9 cellular contexts compared by ENCODE assay signal in genomic region chr1:40256401-40257084, GRCh38. TPM values are rescaled to one million over a fixed set of nuclear protein-coding genes. Genes with fewer than 3 reads are reported as not detected.
DNase-seq lines count a peak whose midpoint lies in the region; ATAC-seq and TF ChIP-seq lines count a peak whose summit lies in the region.
"Had no signal": no experiment of that assay in that cellular context is flagged by ENCODE, and none has a peak within 500 bp of the region (broad histone marks: within the 10 kb centered on the region; RNA-seq: fewer than 3 reads in every experiment).

No MANE protein-coding gene starts in this region.

- H3K9me2 ChIP-seq in Loucy (replicated peaks; ENCODE audit: low read depth, low read length), result no peaks in the 10 kb centered on the region

- H3K27me3 ChIP-seq in CD4-positive, CD25-positive, alpha-beta regulatory T cell (ENCODE audit: control insufficient read depth, insufficient read depth, low read length), result no peaks in the 10 kb centered on the region
- no peaks in the 10 kb centered on the region for H3K27me3 ChIP-seq in Loucy (ENCODE audit: insufficient read depth, low read length, poor library complexity, severe bottlenecking)

- H4K20me1 ChIP-seq in Loucy (ENCODE audit: insufficient read depth, low read length, poor library complexity, severe bottlenecking), result peaks cover 3% of the 10 kb centered on the region

- no peak for DNase-seq in CD4-positive, CD25-positive, alpha-beta regulatory T cell
- DNase-seq in naive thymus-derived CD8-positive, alpha-beta T cell, result no peak
- no peak for DNase-seq in HuH-7 (ENCODE audit: low spot score)

- no peak for ATAC-seq in CD4-positive, CD25-positive, alpha-beta regulatory T cell (ENCODE audit: low read depth in 2 of 2)
- no peak for ATAC-seq in naive thymus-derived CD8-positive, alpha-beta T cell
- ATAC-seq in HG02763 (IDR thresholded peaks at IDR 0.05; ENCODE audit: unreplicated experiment), result no peak
- no peak for ATAC-seq in HG02623 (IDR thresholded peaks at IDR 0.05; ENCODE audit: unreplicated experiment)
- ATAC-seq in HG03378 (IDR thresholded peaks at IDR 0.05; ENCODE audit: unreplicated experiment), result no peak

- peak overlapping the region; percentile 31 to 99 (median 99) for H3K27ac Mint-ChIP-seq in CD4-positive, CD25-positive, alpha-beta regulatory T cell
- no peak overlapping the region for H3K27ac Mint-ChIP-seq in dendritic cell treated with granulocyte-macrophage colony-stimulating factor and Interleukin-4, amounts not matched to agents 40 ng/mL and 50 ng/mL, for 4 days
- H3K27ac Mint-ChIP-seq in naive thymus-derived CD8-positive, alpha-beta T cell, result peak overlapping the region; percentile 79 to 100 (median 100)

- TF ChIP-seq CTCF in Loucy (conservative IDR thresholded peaks at IDR 0.05; ENCODE audit: low read length), result no peak

- peak overlapping the region; percentile 93 for H3K9ac ChIP-seq in Loucy (ENCODE audit: low read depth, low read length, poor library complexity, severe bottlenecking)

- peaks cover 15% of the 10 kb centered on the region for H3K36me3 Mint-ChIP-seq in CD4-positive, CD25-positive, alpha-beta regulatory T cell
- peaks cover 39% of the 10 kb centered on the region for H3K36me3 Mint-ChIP-seq in dendritic cell treated with granulocyte-macrophage colony-stimulating factor and Interleukin-4, amounts not matched to agents 40 ng/mL and 50 ng/mL, for 4 days (ENCODE audit: low read depth)
- H3K36me3 Mint-ChIP-seq in naive thymus-derived CD8-positive, alpha-beta T cell, result peaks cover 0 to 14% (median 10%) of the 10 kb centered on the region in 3 donors

- H3K4me3 Mint-ChIP-seq in CD4-positive, CD25-positive, alpha-beta regulatory T cell, result peak overlapping the region; percentile 92 to 98 (median 96)
- H3K4me3 Mint-ChIP-seq in dendritic cell treated with granulocyte-macrophage colony-stimulating factor and Interleukin-4, amounts not matched to agents 40 ng/mL and 50 ng/mL, for 4 days, result peak overlapping the region; percentile 97
- peak overlapping the region; percentile 26 to 99 (median 98) for H3K4me3 Mint-ChIP-seq in naive thymus-derived CD8-positive, alpha-beta T cell

- POLR2A ChIA-PET in naive thymus-derived CD8-positive, alpha-beta T cell (lab: Charles Lee), result interaction anchor here (1.0 to 1.8 kb wide), 3 partner anchors 94 to 160 kb away, joined by 4 to 5 read pairs (median 5); partner anchors contain the start of genes PPT1, RLF and SMAP2

- H2AFZ ChIP-seq in Loucy (ENCODE audit: low read length), result no peak overlapping the region

- peaks cover 56% of the 10 kb centered on the region for H3K79me2 ChIP-seq in Loucy (ENCODE audit: insufficient read depth, low read length)

- no peaks in the 10 kb centered on the region for H3F3A ChIP-seq in Loucy (ENCODE audit: low read depth)

- peak overlapping the region; percentile 94 for H3K4me3 ChIP-seq in CD4-positive, CD25-positive, alpha-beta regulatory T cell (ENCODE audit: low read depth, low read length)
- peak overlapping the region; percentile 88 for H3K4me3 ChIP-seq in Loucy (ENCODE audit: low read length, poor library complexity, severe bottlenecking)

- peaks cover 32% of the 10 kb centered on the region for H3K4me1 ChIP-seq in CD4-positive, CD25-positive, alpha-beta regulatory T cell (ENCODE audit: control insufficient read depth, insufficient read depth, low read length, poor library complexity, severe bottlenecking)
- H3K4me1 ChIP-seq in Loucy (ENCODE audit: insufficient read depth, low read length, poor library complexity, severe bottlenecking), result peaks cover 27% of the 10 kb centered on the region

- peaks cover 10% of the 10 kb centered on the region for H3K36me3 ChIP-seq in CD4-positive, CD25-positive, alpha-beta regulatory T cell (ENCODE audit: control insufficient read depth, insufficient read depth, low read length)
- no peaks in the 10 kb centered on the region; the same call in 1 of the 2 replicates for H3K36me3 ChIP-seq in Loucy (ENCODE audit: insufficient read depth, low read length)

- no peaks in the 10 kb centered on the region for H3K9me3 Mint-ChIP-seq in CD4-positive, CD25-positive, alpha-beta regulatory T cell
- H3K9me3 Mint-ChIP-seq in dendritic cell treated with granulocyte-macrophage colony-stimulating factor and Interleukin-4, amounts not matched to agents 40 ng/mL and 50 ng/mL, for 4 days, result no peaks in the 10 kb centered on the region
- no peaks in the 10 kb centered on the region for H3K9me3 Mint-ChIP-seq in naive thymus-derived CD8-positive, alpha-beta T cell

- peak overlapping the region; percentile 84 for H3K4me2 ChIP-seq in Loucy (ENCODE audit: low read depth, low read length, poor library complexity, severe bottlenecking)

- peaks cover 12 to 52% (median 37%) of the 10 kb centered on the region in 4 donors for H3K4me1 Mint-ChIP-seq in CD4-positive, CD25-positive, alpha-beta regulatory T cell
- H3K4me1 Mint-ChIP-seq in dendritic cell treated with granulocyte-macrophage colony-stimulating factor and Interleukin-4, amounts not matched to agents 40 ng/mL and 50 ng/mL, for 4 days (ENCODE audit: low read depth), result peaks cover 3% of the 10 kb centered on the region
- H3K4me1 Mint-ChIP-seq in naive thymus-derived CD8-positive, alpha-beta T cell, result peaks cover 21 to 64% (median 41%) of the 10 kb centered on the region in 4 donors

- H3K27me3 Mint-ChIP-seq in CD4-positive, CD25-positive, alpha-beta regulatory T cell, result no peaks in the 10 kb centered on the region
- H3K27me3 Mint-ChIP-seq in dendritic cell treated with granulocyte-macrophage colony-stimulating factor and Interleukin-4, amounts not matched to agents 40 ng/mL and 50 ng/mL, for 4 days, result no peaks in the 10 kb centered on the region
- H3K27me3 Mint-ChIP-seq in naive thymus-derived CD8-positive, alpha-beta T cell, result no peaks in the 10 kb centered on the region

- intact Hi-C loops in dendritic cell treated with granulocyte-macrophage colony-stimulating factor and Interleukin-4, amounts not matched to agents 40 ng/mL and 50 ng/mL, for 4 days (cut with micrococcal nuclease), result loop anchor here (5.0 kb wide), 2 partner anchors 94 to 276 kb away; partner anchors contain the start of genes RLF and ZNF684

- H3K9me3 ChIP-seq in CD4-positive, CD25-positive, alpha-beta regulatory T cell (ENCODE audit: control insufficient read depth in 2 of 2, low read length in 2 of 2), result no peaks in the 10 kb centered on the region
- no peaks in the 10 kb centered on the region for H3K9me3 ChIP-seq in Loucy (ENCODE audit: insufficient read depth, low read depth, low read length)

- peak overlapping the region; percentile 99 for H3K27ac ChIP-seq in CD4-positive, CD25-positive, alpha-beta regulatory T cell (ENCODE audit: insufficient read depth, low read length, poor library complexity, severe bottlenecking)

RNA-seq across cellular contexts. Expression of gene ZMPSTE24, which starts 1.5 kb away (rescaled TPM):
- total RNA-seq in CD4-positive, CD25-positive, alpha-beta regulatory T cell, result 12.2 TPM
- polyA plus RNA-seq in CD4-positive, CD25-positive, alpha-beta regulatory T cell, result 10 to 100 TPM; 23.3 to 35.1 (median 32.0) TPM
- total RNA-seq in naive thymus-derived CD8-positive, alpha-beta T cell, result 10 to 100 TPM; 18.3 to 19.7 TPM
- 10 to 100 TPM; 20.8 to 23.6 (median 23.0) TPM for polyA plus RNA-seq in naive thymus-derived CD8-positive, alpha-beta T cell

RNA-seq across cellular contexts. Expression of gene TMCO2, which starts 8.8 kb away (rescaled TPM):
- not detected for total RNA-seq in CD4-positive, CD25-positive, alpha-beta regulatory T cell
- polyA plus RNA-seq in CD4-positive, CD25-positive, alpha-beta regulatory T cell, result not detected
- not detected for total RNA-seq in naive thymus-derived CD8-positive, alpha-beta T cell
- not detected for polyA plus RNA-seq in naive thymus-derived CD8-positive, alpha-beta T cell
- total RNA-seq: posterior vena cava had no signal
